ENCODE assay signal across 7 cellular contexts in the genomic region with DNA sequence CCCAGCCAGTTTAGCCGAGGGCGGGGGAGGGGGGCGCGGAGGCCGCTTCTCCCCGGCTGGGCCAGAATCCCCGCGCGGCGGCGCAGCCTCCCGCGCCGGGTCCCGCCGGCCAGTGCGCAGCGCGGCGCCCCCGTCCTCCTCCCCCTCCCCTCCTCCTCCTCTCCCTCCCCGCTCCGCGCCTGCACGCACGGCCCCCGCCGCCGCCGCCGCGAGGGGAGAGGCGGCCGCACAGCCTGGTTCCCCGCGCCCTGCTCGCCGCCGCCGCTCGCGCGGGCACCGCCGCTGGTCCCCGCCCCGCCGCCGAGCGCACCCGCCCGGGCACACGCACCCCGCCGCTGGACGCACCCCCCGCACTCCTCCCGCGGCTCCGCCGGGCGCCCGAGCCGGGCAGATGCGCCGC. TPM values are rescaled to one million over a fixed set of nuclear protein-coding genes. Genes with fewer than 3 reads are reported as not detected.
DNase-seq lines count a peak whose midpoint lies in the region; ATAC-seq and TF ChIP-seq lines count a peak whose summit lies in the region.

A gene with protein sequence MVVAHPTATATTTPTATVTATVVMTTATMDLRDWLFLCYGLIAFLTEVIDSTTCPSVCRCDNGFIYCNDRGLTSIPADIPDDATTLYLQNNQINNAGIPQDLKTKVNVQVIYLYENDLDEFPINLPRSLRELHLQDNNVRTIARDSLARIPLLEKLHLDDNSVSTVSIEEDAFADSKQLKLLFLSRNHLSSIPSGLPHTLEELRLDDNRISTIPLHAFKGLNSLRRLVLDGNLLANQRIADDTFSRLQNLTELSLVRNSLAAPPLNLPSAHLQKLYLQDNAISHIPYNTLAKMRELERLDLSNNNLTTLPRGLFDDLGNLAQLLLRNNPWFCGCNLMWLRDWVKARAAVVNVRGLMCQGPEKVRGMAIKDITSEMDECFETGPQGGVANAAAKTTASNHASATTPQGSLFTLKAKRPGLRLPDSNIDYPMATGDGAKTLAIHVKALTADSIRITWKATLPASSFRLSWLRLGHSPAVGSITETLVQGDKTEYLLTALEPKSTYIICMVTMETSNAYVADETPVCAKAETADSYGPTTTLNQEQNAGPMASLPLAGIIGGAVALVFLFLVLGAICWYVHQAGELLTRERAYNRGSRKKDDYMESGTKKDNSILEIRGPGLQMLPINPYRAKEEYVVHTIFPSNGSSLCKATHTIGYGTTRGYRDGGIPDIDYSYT (plus strand): TSS at position 351 of the 400 bp plus-strand sequence. CDS start 80,337 bp downstream, outside the sequence.

- intact Hi-C loops in activated B cell treated with CpG ODN at 0.5 μM for 24 hours (cut with micrococcal nuclease) = no loop called here

- TF ChIP-seq CTCF in activated B cell treated with CpG ODN at 0.5 μM for 24 hours (IDR thresholded peaks at IDR 0.05) = no peak

- peaks cover 6% of the 10 kb centered on the region for H3K4me1 Mint-ChIP-seq in activated B cell treated with CpG ODN at 0.5 μM for 24 hours
- H3K4me1 Mint-ChIP-seq in stimulated activated effector memory CD8-positive, alpha-beta T cell treated with anti-CD3 and anti-CD28 coated beads, Interleukin-12 subunit alpha, Interleukin-12 subunit beta, amount 100 ng/mL, for 72 hours = peaks cover 15% of the 10 kb centered on the region

- peak within 1 kb of the TSS; percentile 73 for H3K4me3 Mint-ChIP-seq in activated B cell treated with CpG ODN at 0.5 μM for 24 hours
- H3K4me3 Mint-ChIP-seq in stimulated activated effector memory CD8-positive, alpha-beta T cell treated with anti-CD3 and anti-CD28 coated beads, Interleukin-12 subunit alpha, Interleukin-12 subunit beta, amount 100 ng/mL, for 72 hours = peak within 1 kb of the TSS; percentile 43

- no peak within 1 kb of the TSS for H3K27ac Mint-ChIP-seq in activated B cell treated with CpG ODN at 0.5 μM for 24 hours
- H3K27ac Mint-ChIP-seq in stimulated activated effector memory CD8-positive, alpha-beta T cell treated with anti-CD3 and anti-CD28 coated beads, Interleukin-12 subunit alpha, Interleukin-12 subunit beta, amount 100 ng/mL, for 72 hours = no peak within 1 kb of the TSS

- no peaks in the 10 kb centered on the region for H3K36me3 ChIP-seq in H7 (replicated peaks; ENCODE audit: control insufficient read depth, insufficient read depth, low read length)

- CTCF ChIA-PET in activated B cell treated with CpG ODN at 0.5 μM for 24 hours (lab: Charles Lee) = no interaction called here

- H3K4me3 ChIP-seq in H7 (ENCODE audit: insufficient read depth, low read depth, low read length) = peak within 1 kb of the TSS; percentile 46
- peak within 1 kb of the TSS; percentile 25 for H3K4me3 ChIP-seq in iPS-11a (ENCODE audit: low read depth, low read length)

- peaks cover 60% of the 10 kb centered on the region for H3K27me3 ChIP-seq in H7 (ENCODE audit: control insufficient read depth, insufficient read depth, low read length)

- POLR2A ChIA-PET in activated B cell treated with CpG ODN at 0.5 μM for 24 hours (lab: Charles Lee) = no interaction called here

- no peaks in the 10 kb centered on the region for H3K36me3 Mint-ChIP-seq in activated B cell treated with CpG ODN at 0.5 μM for 24 hours (ENCODE audit: low read depth)
- H3K36me3 Mint-ChIP-seq in stimulated activated effector memory CD8-positive, alpha-beta T cell treated with anti-CD3 and anti-CD28 coated beads, Interleukin-12 subunit alpha, Interleukin-12 subunit beta, amount 100 ng/mL, for 72 hours = peaks cover 4% of the 10 kb centered on the region

- H3K9me3 Mint-ChIP-seq in activated B cell treated with CpG ODN at 0.5 μM for 24 hours = no peaks in the 10 kb centered on the region
- no peaks in the 10 kb centered on the region for H3K9me3 Mint-ChIP-seq in stimulated activated effector memory CD8-positive, alpha-beta T cell treated with anti-CD3 and anti-CD28 coated beads, Interleukin-12 subunit alpha, Interleukin-12 subunit beta, amount 100 ng/mL, for 72 hours

- ATAC-seq in activated B cell treated with CpG ODN at 0.5 μM for 24 hours (ENCODE audit: low read depth) (no peak), HG03196 (IDR thresholded peaks at IDR 0.05; ENCODE audit: unreplicated experiment) (no peak)
- ATAC-seq in stimulated activated effector memory CD8-positive, alpha-beta T cell treated with anti-CD3 and anti-CD28 coated beads, Interleukin-12 subunit alpha, Interleukin-12 subunit beta, amount 100 ng/mL, for 72 hours = no peak

- H3K27me3 Mint-ChIP-seq in activated B cell treated with CpG ODN at 0.5 μM for 24 hours = peaks cover 38% of the 10 kb centered on the region

- DNase-seq in H7 (peak; percentile 85), activated B cell treated with CpG ODN at 0.5 μM for 24 hours (no peak), NCI-H510A treated with DMSO at 0.1 percent for 48 hours (lab: John Stamatoyannopoulos, UW) (no peak)
- no peak for DNase-seq in stimulated activated effector memory CD8-positive, alpha-beta T cell treated with anti-CD3 and anti-CD28 coated beads, Interleukin-12 subunit alpha, Interleukin-12 subunit beta, amount 100 ng/mL, for 72 hours (ENCODE audit: low spot score in 2 of 2)
- DNase-seq in activated effector memory CD4-positive, alpha-beta T cell treated with anti-CD3 and anti-CD28 coated beads, Interleukin-2, amount 50 U/mL, for 16 hours = no peak

RNA-seq across cellular contexts. Expression of the gene that starts here (rescaled TPM):
- total RNA-seq in H7 (2014; rRNA removed; shearing (Covaris generic)) = 0.94 and 1.7 TPM in 2 replicates
- total RNA-seq in activated B cell treated with CpG ODN at 0.5 μM for 24 hours = not detected in 2 replicates
